ENCODE assay signal across 9 cellular contexts in genomic region chr1:26234644-26235384, GRCh38. TPM values are rescaled to one million over a fixed set of nuclear protein-coding genes. Genes with fewer than 3 reads are reported as not detected.
DNase-seq lines count a peak whose midpoint lies in the region; ATAC-seq and TF ChIP-seq lines count a peak whose summit lies in the region.
"Had no signal": no experiment of that assay in that cellular context is flagged by ENCODE, and none has a peak within 500 bp of the region (broad histone marks: within the 10 kb centered on the region; RNA-seq: fewer than 3 reads in every experiment).

No MANE protein-coding gene starts in this region.

- H3K27me3 ChIP-seq in BJ (ENCODE audit: control insufficient read depth, insufficient read depth, low read length): no peaks in the 10 kb centered on the region
- H3K27me3 ChIP-seq in MG63: no peaks in the 10 kb centered on the region
- H3K27me3 ChIP-seq in smooth muscle cell (ENCODE audit: low read depth): no peaks in the 10 kb centered on the region

- peaks cover 6% of the 10 kb centered on the region for H4K20me1 ChIP-seq in smooth muscle cell (ENCODE audit: low read depth)

- TF ChIP-seq CTCF in BJ (IDR thresholded peaks at IDR 0.05; ENCODE audit: insufficient read depth, low read depth, low read length): peak; percentile 19; the same call in 1 of the 2 replicates
- TF ChIP-seq CTCF in GM13977 (IDR thresholded peaks at IDR 0.05; ENCODE audit: extremely low read depth, insufficient read depth, missing control alignments): peak; percentile 30
- TF ChIP-seq CTCF in smooth muscle cell (IDR thresholded peaks at IDR 0.05; ENCODE audit: borderline replicate concordance, insufficient read depth, poor library complexity, severe bottlenecking): peak; percentile 1

- CTCF ChIA-PET in BJ (lab: Yijun Ruan, JAX): interaction anchor here (0.7 to 4.7 kb wide), 27 partner anchors 9 to 199 kb away, joined by 3 to 46 read pairs (median 5); partner anchors contain the start of genes C1orf232, SH3BGRL3, ZNF593 and ZNF593OS

- POLR2A ChIA-PET in BJ (lab: Charles Lee): no interaction called here

- peaks cover 39% of the 10 kb centered on the region for H3K79me2 ChIP-seq in smooth muscle cell (ENCODE audit: low read depth)

- H3K9me3 ChIP-seq in MG63 (no peaks in the 10 kb centered on the region), iPS-18c (ENCODE audit: control insufficient read depth, insufficient read depth, low read length) (no peaks in the 10 kb centered on the region), smooth muscle cell (replicated peaks; ENCODE audit: low read depth) (no peaks in the 10 kb centered on the region)

- peaks cover 4% of the 10 kb centered on the region for H3K4me1 ChIP-seq in smooth muscle cell (ENCODE audit: low read depth)

- H3F3A ChIP-seq in smooth muscle cell (ENCODE audit: low read depth): no peaks in the 10 kb centered on the region

- H3K9ac ChIP-seq in smooth muscle cell (ENCODE audit: low read depth): peak overlapping the region; percentile 78

- no peak for ATAC-seq in HG02870 (IDR thresholded peaks at IDR 0.05; ENCODE audit: unreplicated experiment)
- no peak for ATAC-seq in GM18870 (IDR thresholded peaks at IDR 0.05; ENCODE audit: unreplicated experiment)

- H3K4me3 ChIP-seq in BJ (ENCODE audit: low read depth, low read length): peak overlapping the region; percentile 64
- H3K4me3 ChIP-seq in MG63: peak overlapping the region; percentile 79
- peak overlapping the region; percentile 98 for H3K4me3 ChIP-seq in iPS-18c (ENCODE audit: insufficient read depth, low read depth, low read length)
- H3K4me3 ChIP-seq in smooth muscle cell: peak overlapping the region; percentile 87

- DNase-seq in BJ (ENCODE audit: low read depth): no peak
- no peak for DNase-seq in GM13977 (ENCODE audit: low spot score)
- DNase-seq in MG63: peak; percentile 48
- no peak for DNase-seq in smooth muscle cell (lab: John Stamatoyannopoulos, UW; ENCODE audit: unreplicated experiment)

- WGBS in adipose tissue, 3 donors: 2 to 3% (median 2%) methylated on average over 30 of the region's 30 CpGs
- 3% methylated on average over 30 of the region's 30 CpGs for WGBS in smooth muscle cell (ENCODE audit: low lambda C conversion rate)

- H3K4me2 ChIP-seq in smooth muscle cell: peak overlapping the region; percentile 87

- H3K27ac ChIP-seq in adipose tissue (ENCODE audit: low read depth, low read length): peak overlapping the region; percentile 48
- peak overlapping the region; percentile 78 for H3K27ac ChIP-seq in smooth muscle cell (ENCODE audit: low read depth)

- in situ Hi-C loops in GM13977 (cut with MboI; ENCODE audit: low pct_unique_long_range_greater_than_20kb, low sequenced_read_pairs, unreplicated experiment): no loop called here

- H3K36me3 ChIP-seq in BJ (ENCODE audit: control insufficient read depth, insufficient read depth, low read length): no peaks in the 10 kb centered on the region
- peaks cover 9% of the 10 kb centered on the region for H3K36me3 ChIP-seq in MG63
- no peaks in the 10 kb centered on the region for H3K36me3 ChIP-seq in smooth muscle cell (ENCODE audit: low read depth)

- H2AFZ ChIP-seq in smooth muscle cell (ENCODE audit: low read depth): peak overlapping the region; percentile 98

RNA-seq across cellular contexts. Expression of gene CEP85, which starts 0.8 kb away (rescaled TPM):
- 9.4 and 10.8 TPM in 2 replicates for polyA plus RNA-seq in BJ (2011; rRNA removed)
- polyA minus RNA-seq in BJ (2011; rRNA and poly(A)+ RNA removed): 6.0 and 8.2 TPM in 2 replicates
- total RNA-seq in MG63 (2014; rRNA removed; shearing (Covaris generic); ENCODE audit: low replicate concordance): 13.3 and 13.9 TPM in 2 replicates
- polyA plus RNA-seq in adipose tissue: 1 to 10 TPM; 1.3 to 3.3 (median 1.9) TPM
- 6.0 and 7.9 TPM in 2 replicates for total RNA-seq in smooth muscle cell
- polyA plus RNA-seq in smooth muscle cell: 3.9 and 8.0 TPM in 2 replicates

RNA-seq across cellular contexts. Expression of gene CATSPER4, which starts 44.4 kb away (rescaled TPM):
- not detected in 2 replicates for polyA plus RNA-seq in BJ (2011; rRNA removed)
- not detected in 2 replicates for polyA minus RNA-seq in BJ (2011; rRNA and poly(A)+ RNA removed)
- not detected in 2 replicates for total RNA-seq in MG63 (2014; rRNA removed; shearing (Covaris generic); ENCODE audit: low replicate concordance)
- polyA plus RNA-seq in adipose tissue: not detected
- not detected in 2 replicates for total RNA-seq in smooth muscle cell
- polyA plus RNA-seq in smooth muscle cell: not detected in 2 replicates
- total RNA-seq: T-helper 2 cell treated with Interferon-gamma antibody and Interleukin-4, amounts not matched to agents 100 ng/mL and 5 ng/mL, for 36 hours had no signal

RNA-seq across cellular contexts. Expression of gene SH3BGRL3, which starts 45.1 kb away (rescaled TPM):
- polyA plus RNA-seq in BJ (2011; rRNA removed) (298 and 309 TPM in 2 replicates), adipose tissue (100 to 1,000 TPM in 2 of 3 donors, 10 to 100 TPM in 1; 54.1 to 269 (median 154) TPM), smooth muscle cell (1,359 and 1,367 TPM in 2 replicates)
- polyA minus RNA-seq in BJ (2011; rRNA and poly(A)+ RNA removed): 417 and 520 TPM in 2 replicates
- total RNA-seq in MG63 (2014; rRNA removed; shearing (Covaris generic); ENCODE audit: low replicate concordance): 20.2 and 22.3 TPM in 2 replicates
- total RNA-seq in smooth muscle cell: 162 and 241 TPM in 2 replicates

RNA-seq across cellular contexts. Expression of gene CNKSR1, which starts 57.5 kb away (rescaled TPM):
- 0.23 and 0.63 TPM in 2 replicates for polyA plus RNA-seq in BJ (2011; rRNA removed)
- 0.57 TPM in 1 of 2 replicates, not detected in the other for polyA minus RNA-seq in BJ (2011; rRNA and poly(A)+ RNA removed)
- total RNA-seq in MG63 (2014; rRNA removed; shearing (Covaris generic); ENCODE audit: low replicate concordance): not detected in 2 replicates
- 10 to 100 TPM in 1 of 3 donors, 1 to 10 TPM in 2; 1.1 to 13.7 (median 1.3) TPM for polyA plus RNA-seq in adipose tissue
- total RNA-seq in smooth muscle cell: 2.6 and 6.6 TPM in 2 replicates
- polyA plus RNA-seq in smooth muscle cell: 1.4 and 8.6 TPM in 2 replicates
